13 cellular contexts compared by ENCODE assay signal in genomic region chr3:188752850-188753249, GRCh38.
DNase-seq lines count a peak whose midpoint lies in the region; ATAC-seq, FAIRE-seq and TF ChIP-seq lines count a peak whose summit lies in the region.
"Had no signal": no experiment of that assay in that cellular context is flagged by ENCODE, and none has a peak within 500 bp of the region (broad histone marks: within the 10 kb centered on the region; RNA-seq: fewer than 3 reads in every experiment).

No MANE protein-coding gene starts in this region.

- FAIRE-seq in GM12891 (lab: Jason Lieb, UNC) = no peak
- FAIRE-seq: GM19239 had no signal

- peak overlapping the region; percentile 50; the same call in 1 of the 2 replicates for H3K27ac ChIP-seq in MM.1S (ENCODE audit: low read length)
- H3K27ac ChIP-seq: HL-60, psoas muscle had no signal

- H3K79me2 ChIP-seq in MM.1S (ENCODE audit: low read length) = no peaks in the 10 kb centered on the region

- H3K36me3 ChIP-seq in MM.1S (replicated peaks; ENCODE audit: insufficient read depth, low read length) = no peaks in the 10 kb centered on the region

- 0 out of 2 replicates have a peak, but pooled peaks cover 8% of the 10 kb centered on the region for H3F3A ChIP-seq in MM.1S (ENCODE audit: insufficient read depth, low read length)

- H4K20me1 ChIP-seq in MM.1S (ENCODE audit: insufficient read depth, low read length) = no peaks in the 10 kb centered on the region

- peaks cover 23% of the 10 kb centered on the region for H3K4me1 ChIP-seq in MM.1S (ENCODE audit: low read length)
- H3K4me1 ChIP-seq: psoas muscle had no signal

- ATAC-seq in GM19351 (IDR thresholded peaks at IDR 0.05; ENCODE audit: unreplicated experiment) (peak; percentile 31), HG02885 (IDR thresholded peaks at IDR 0.05; ENCODE audit: poor library complexity, unreplicated experiment) (peak; percentile 27), omental fat pad (ENCODE audit: low FRiP score) (no peak)
- ATAC-seq: psoas muscle had no signal

- no peak for DNase-seq in GM12891 (ENCODE audit: insufficient read length, low spot score)
- DNase-seq in MM.1S = no peak
- no peak for DNase-seq in CD1c-positive myeloid dendritic cell (ENCODE audit: extremely low spot score)
- no peak for DNase-seq in omental fat pad (ENCODE audit: low spot score)
- DNase-seq in NCI-H526 treated with DMSO at 0.1 percent for 48 hours (lab: John Stamatoyannopoulos, UW) = no peak
- no peak for DNase-seq in COLO668 (lab: John Stamatoyannopoulos, UW; ENCODE audit: unreplicated experiment)
- DNase-seq: hippocampal formation, MV-4-11, psoas muscle had no signal

- no peak for TF ChIP-seq POLR2A in GM12891 (IDR thresholded peaks at IDR 0.05; ENCODE audit: low read depth, low read length)

- no peak overlapping the region for H2AFZ ChIP-seq in MM.1S (ENCODE audit: low read length)

- TF ChIP-seq CTCF in MM.1S (IDR thresholded peaks at IDR 0.05; ENCODE audit: low read length) = no peak
- no peak for TF ChIP-seq CTCF in omental fat pad (IDR thresholded peaks at IDR 0.05)

- H3K4me2 ChIP-seq in MM.1S (ENCODE audit: low read depth, low read length) = peak overlapping the region; percentile 22; the same call in 1 of the 2 replicates

- no peaks in the 10 kb centered on the region for H3K27me3 ChIP-seq in MM.1S (replicated peaks; ENCODE audit: insufficient read depth, low read length)

- no peaks in the 10 kb centered on the region for H3K9me3 ChIP-seq in MM.1S (replicated peaks; ENCODE audit: insufficient read depth, low read length)
- H3K9me3 ChIP-seq: psoas muscle had no signal

- no peaks in the 10 kb centered on the region for H3K9me2 ChIP-seq in MM.1S (replicated peaks; ENCODE audit: insufficient read depth, low read length)

- no peak overlapping the region for H3K4me3 ChIP-seq in MM.1S (ENCODE audit: low read length)
- H3K4me3 ChIP-seq: psoas muscle had no signal

- no peak overlapping the region for H3K9ac ChIP-seq in MM.1S (ENCODE audit: low read length)

TF ChIP-seq in GM12891, 5 proteins besides CTCF, POLR2A, EP300 and RAD21:
- TF ChIP-seq PAX5 (IDR thresholded peaks at IDR 0.05; ENCODE audit: insufficient read depth, low read length, severe bottlenecking) (no peak), POLR2AphosphoS5 (IDR thresholded peaks at IDR 0.05; ENCODE audit: low read depth, low read length) (no peak), SPI1 (IDR thresholded peaks at IDR 0.05; ENCODE audit: low read depth, low read length) (peak; percentile 71)
